ENCODE assay signal across 22 cellular contexts in the genomic region with DNA sequence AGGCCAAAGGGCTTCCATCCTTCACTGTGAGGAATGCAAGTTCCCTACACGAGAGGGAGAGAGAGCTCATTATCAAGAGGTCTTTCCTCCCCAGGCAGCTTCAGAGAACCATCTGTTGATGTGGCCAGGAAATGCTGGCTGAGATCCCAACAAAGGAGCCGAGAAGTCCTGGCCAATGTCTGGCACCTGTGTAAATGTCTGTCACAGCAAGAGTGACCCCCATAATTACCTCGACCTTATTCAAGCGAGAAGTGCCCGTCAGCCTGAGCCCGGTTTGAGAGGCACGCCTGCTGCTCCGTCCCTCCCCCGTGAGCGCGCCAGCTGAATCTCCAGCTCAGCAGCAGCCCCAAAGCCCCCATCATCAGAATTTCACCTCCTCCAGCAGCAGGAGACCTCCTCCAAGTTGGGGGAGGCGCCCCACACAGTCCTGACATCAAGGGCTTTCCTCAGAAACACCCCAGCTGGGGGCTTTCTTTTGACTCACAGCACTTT. TPM values are rescaled to one million over a fixed set of nuclear protein-coding genes. Genes with fewer than 3 reads are reported as not detected.
A peak's percentile ranks its signal among the peaks of the same experiment; 100 is the strongest.
DNase-seq lines count a peak whose midpoint lies in the region; ATAC-seq and TF ChIP-seq lines count a peak whose summit lies in the region.
"Had no signal": no experiment of that assay in that cellular context is flagged by ENCODE, and none has a peak within 500 bp of the region (broad histone marks: within the 10 kb centered on the region; RNA-seq: fewer than 3 reads in every experiment).

No MANE protein-coding gene starts in this region.

- peak overlapping the region; percentile 54 to 87 (median 61) for H3K27ac Mint-ChIP-seq in nephron
- no peak overlapping the region for H3K27ac Mint-ChIP-seq in T-helper 17 cell
- H3K27ac Mint-ChIP-seq: activated naive CD8-positive, alpha-beta T cell treated with anti-CD3 and anti-CD28 coated beads for 36 hours; natural killer cell had no signal

- H3K27me3 Mint-ChIP-seq in nephron (ENCODE audit: low read depth) (peaks cover 24% of the 10 kb centered on the region), T-helper 17 cell (peaks cover 26% of the 10 kb centered on the region)

- peaks cover 39% of the 10 kb centered on the region for H3K4me1 Mint-ChIP-seq in nephron
- peaks cover 2% of the 10 kb centered on the region for H3K4me1 Mint-ChIP-seq in T-helper 17 cell
- H3K4me1 Mint-ChIP-seq: activated naive CD8-positive, alpha-beta T cell treated with anti-CD3 and anti-CD28 coated beads for 36 hours; natural killer cell had no signal

- DNase-seq in NCI-H2196 treated with DMSO at 0.1 percent for 48 hours (lab: John Stamatoyannopoulos, UW; ENCODE audit: unreplicated experiment): peak; percentile 73
- DNase-seq in cerebellar cortex (ENCODE audit: low spot score): peak; percentile 25
- no peak for DNase-seq in putamen (ENCODE audit: low spot score)
- DNase-seq in activated CD4-positive, alpha-beta T cell treated with anti-CD3 and anti-CD28 coated beads for 48 hours: no peak
- no peak for DNase-seq in T-helper 17 cell
- DNase-seq: activated CD4-positive, alpha-beta T cell treated with anti-CD3 and anti-CD28 coated beads for 1 hour; activated naive CD8-positive, alpha-beta T cell treated with anti-CD3 and anti-CD28 coated beads for 36 hours; activated T-cell treated with anti-CD3 and anti-CD28 coated beads for 4 hours; cerebellar nuclear complex; glutamatergic neuron; left cardiac atrium; natural killer cell; NCI-H187 treated with DMSO at 0.1 percent for 48 hours; PC-9; right lobe of liver; stimulated activated CD4-positive, alpha-beta T cell treated with anti-CD3 and anti-CD28 coated beads, Interleukin-4, amount 100 ng/mL, for 1 hour; T-helper 1 cell had no signal

- H3K4me3 Mint-ChIP-seq in nephron (peak overlapping the region; percentile 42 to 60 (median 45)), T-helper 17 cell (no peak overlapping the region)
- H3K4me3 Mint-ChIP-seq: activated naive CD8-positive, alpha-beta T cell treated with anti-CD3 and anti-CD28 coated beads for 36 hours; natural killer cell had no signal

- H3K36me3 ChIP-seq in HUES48 (ENCODE audit: control insufficient read depth, insufficient read depth, low read length): no peaks in the 10 kb centered on the region
- H3K36me3 ChIP-seq: BLaER1 treated with 17β-estradiol and CSF1 and Interleukin-3, amounts not matched to agents 10 nM and 100 nM; right lobe of liver had no signal

- H3K27ac ChIP-seq in HUES48 (ENCODE audit: low read depth, low read length): peak overlapping the region; percentile 80
- H3K27ac ChIP-seq: BLaER1 treated with 17β-estradiol and CSF1 and Interleukin-3, amounts not matched to agents 10 nM and 100 nM; epithelial cell of prostate; PC-9; right lobe of liver had no signal

- no peak for TF ChIP-seq CTCF in nephron (IDR thresholded peaks at IDR 0.05; ENCODE audit: unreplicated experiment in 3 of 3)

- H3K4me3 ChIP-seq in HUES48 (ENCODE audit: low read depth, low read length): no peak overlapping the region
- H3K4me3 ChIP-seq: BLaER1 treated with 17β-estradiol and CSF1 and Interleukin-3, amounts not matched to agents 10 nM and 100 nM; PC-9; right lobe of liver had no signal

- ATAC-seq in HG03139 (IDR thresholded peaks at IDR 0.05; ENCODE audit: unreplicated experiment) (no peak), T-helper 17 cell (no peak)
- ATAC-seq: natural killer cell, right lobe of liver had no signal

- H3K9me3 ChIP-seq in HUES48 (ENCODE audit: control insufficient read depth, insufficient read depth, low read length): no peaks in the 10 kb centered on the region
- H3K9me3 ChIP-seq in T-helper 17 cell (ENCODE audit: control insufficient read depth, low read length, poor library complexity, severe bottlenecking): no peaks in the 10 kb centered on the region
- H3K9me3 ChIP-seq: BLaER1 treated with 17β-estradiol and CSF1 and Interleukin-3, amounts not matched to agents 10 nM and 100 nM; right lobe of liver had no signal

- no peaks in the 10 kb centered on the region for H3K27me3 ChIP-seq in HUES48 (ENCODE audit: control insufficient read depth, insufficient read depth, low read length)
- H3K27me3 ChIP-seq: BLaER1 treated with 17β-estradiol and CSF1 and Interleukin-3, amounts not matched to agents 10 nM and 100 nM; right lobe of liver had no signal

- no peaks in the 10 kb centered on the region for H3K36me3 Mint-ChIP-seq in nephron (ENCODE audit: low read depth)
- no peaks in the 10 kb centered on the region for H3K36me3 Mint-ChIP-seq in T-helper 17 cell (ENCODE audit: low read depth)
- H3K36me3 Mint-ChIP-seq: activated naive CD8-positive, alpha-beta T cell treated with anti-CD3 and anti-CD28 coated beads for 36 hours; natural killer cell had no signal

- H3K9me3 Mint-ChIP-seq in nephron: no peaks in the 10 kb centered on the region
- H3K9me3 Mint-ChIP-seq: activated naive CD8-positive, alpha-beta T cell treated with anti-CD3 and anti-CD28 coated beads for 36 hours; natural killer cell had no signal

- peaks cover 15% of the 10 kb centered on the region; the same call in 1 of the 2 replicates for H3K4me1 ChIP-seq in HUES48 (ENCODE audit: control insufficient read depth, insufficient read depth, low read length)
- H3K4me1 ChIP-seq: right lobe of liver had no signal

- no peak overlapping the region for H3K9ac ChIP-seq in HUES48 (ENCODE audit: low read depth, low read length)
- H3K9ac ChIP-seq: BLaER1 treated with 17β-estradiol and CSF1 and Interleukin-3, amounts not matched to agents 10 nM and 100 nM had no signal

RNA-seq across cellular contexts. Expression of a gene that starts 48.2 kb away (rescaled TPM):
- not detected for total RNA-seq in T-helper 17 cell
- total RNA-seq: activated naive CD8-positive, alpha-beta T cell treated with anti-CD3 and anti-CD28 coated beads for 36 hours; PC-9 had no signal

Comparison
In these comparisons a context has a peak if more than half of its experiments do, and no peak if none do; other contexts are left out.
1. DNase-seq: peak in NCI-H2196 treated with DMSO at 0.1 percent for 48 hours (single experiment) and cerebellar cortex (single experiment); none in putamen (single experiment), activated CD4-positive, alpha-beta T cell treated with anti-CD3 and anti-CD28 coated beads for 48 hours (single experiment) and T-helper 17 cell (0 of 3).